ENCODE assay signal across 18 cellular contexts in the genomic region with DNA sequence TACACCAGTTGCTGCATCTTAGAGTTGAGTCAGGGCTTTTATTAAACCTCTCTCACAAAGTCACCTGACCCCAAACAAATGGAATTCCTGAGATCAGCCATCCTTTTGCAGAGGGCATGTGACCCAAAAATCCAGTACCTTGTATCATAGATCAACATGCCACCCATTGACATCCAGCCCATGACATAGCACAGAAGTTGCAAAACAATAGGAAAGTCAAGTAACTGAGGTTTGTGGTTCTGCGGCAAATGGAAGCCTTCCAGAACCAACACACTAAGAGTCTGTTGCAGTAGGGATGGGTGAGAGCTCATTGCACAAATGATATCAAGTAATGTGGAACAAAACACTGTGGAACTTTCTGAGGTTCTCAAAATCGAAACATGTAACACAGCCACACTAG.
A peak's percentile ranks its signal among the peaks of the same experiment; 100 is the strongest.
DNase-seq lines count a peak whose midpoint lies in the region; TF ChIP-seq lines count a peak whose summit lies in the region.
"Had no signal": no experiment of that assay in that cellular context is flagged by ENCODE, and none has a peak within 500 bp of the region (broad histone marks: within the 10 kb centered on the region; RNA-seq: fewer than 3 reads in every experiment).

No MANE protein-coding gene starts in this region.

- H3K36me3 ChIP-seq in MM.1S (replicated peaks; ENCODE audit: insufficient read depth, low read length) = no peaks in the 10 kb centered on the region
- H3K36me3 ChIP-seq: colonic mucosa, left ventricle myocardium inferior, Peyer's patch, upper lobe of left lung had no signal

- no peak overlapping the region for H3K27ac ChIP-seq in MM.1S (ENCODE audit: low read length)
- H3K27ac ChIP-seq: colonic mucosa, left ventricle myocardium inferior, Peyer's patch, upper lobe of left lung had no signal

- H3K4me1 ChIP-seq in MM.1S (ENCODE audit: low read length) = no peaks in the 10 kb centered on the region
- H3K4me1 ChIP-seq: colonic mucosa, left ventricle myocardium inferior, Peyer's patch, upper lobe of left lung had no signal

- no peak overlapping the region for H3K4me2 ChIP-seq in MM.1S (ENCODE audit: low read depth, low read length)

- no peak overlapping the region for H2AFZ ChIP-seq in MM.1S (ENCODE audit: low read length)

- no peaks in the 10 kb centered on the region for H4K20me1 ChIP-seq in MM.1S (ENCODE audit: insufficient read depth, low read length)

- in situ Hi-C loops in astrocyte of the spinal cord (cut with HindIII; ENCODE audit: low sequenced_read_pairs) = no loop called here

- H3K27me3 ChIP-seq in MM.1S (replicated peaks; ENCODE audit: insufficient read depth, low read length) = no peaks in the 10 kb centered on the region
- H3K27me3 ChIP-seq: colonic mucosa, Peyer's patch, upper lobe of left lung had no signal

- no peak overlapping the region for H3K9ac ChIP-seq in MM.1S (ENCODE audit: low read length)

- H3K9me2 ChIP-seq in MM.1S (replicated peaks; ENCODE audit: insufficient read depth, low read length) = no peaks in the 10 kb centered on the region

- no peaks in the 10 kb centered on the region for H3K79me2 ChIP-seq in MM.1S (ENCODE audit: low read length)

- no peaks in the 10 kb centered on the region for H3F3A ChIP-seq in MM.1S (ENCODE audit: insufficient read depth, low read length)

- H3K9me3 ChIP-seq in MM.1S (replicated peaks; ENCODE audit: insufficient read depth, low read length) = no peaks in the 10 kb centered on the region
- H3K9me3 ChIP-seq: colonic mucosa, mucosa of descending colon, Peyer's patch had no signal

- DNase-seq in AG09309 (ENCODE audit: low read depth) (peak; percentile 89), M059J (ENCODE audit: low read depth) (peak; percentile 99), astrocyte of the spinal cord (ENCODE audit: low read depth, low spot score) (peak; percentile 94), glomerular visceral epithelial cell (ENCODE audit: extremely low spot score) (peak; percentile 91), NCI-H2029 (lab: John Stamatoyannopoulos, UW) (no peak), islet precursor cell (no peak), NCI-H345 treated with DMSO at 0.1 percent for 48 hours (lab: John Stamatoyannopoulos, UW; ENCODE audit: unreplicated experiment) (no peak), MM.1S (no peak)
- DNase-seq: activated CD4-positive, alpha-beta T cell treated with anti-CD3 and anti-CD28 coated beads, Interleukin-2, amount 10 ng/mL, durations not matched to agents 7 days and 5 days; activated gamma-delta T cell treated with Interleukin-2 at 50 U/mL for 16 hours; aorta; colonic mucosa; left ventricle myocardium inferior; mucosa of descending colon; NCI-H146; Peyer's patch; right cardiac atrium; upper lobe of left lung had no signal

- TF ChIP-seq CTCF in AG09309 (IDR thresholded peaks at IDR 0.05; ENCODE audit: control insufficient read depth, insufficient read depth, low read depth, low read length, missing control alignments) (no peak), astrocyte of the spinal cord (IDR thresholded peaks at IDR 0.05; ENCODE audit: low read depth, low read length) (no peak), MM.1S (IDR thresholded peaks at IDR 0.05; ENCODE audit: low read length) (no peak)

- H3K4me3 ChIP-seq in AG09309 (ENCODE audit: control insufficient read depth, low read depth, low read length) (no peak overlapping the region), astrocyte of the spinal cord (ENCODE audit: low read depth, low read length) (no peak overlapping the region), MM.1S (ENCODE audit: low read length) (no peak overlapping the region)
- H3K4me3 ChIP-seq: colonic mucosa, left ventricle myocardium inferior, mucosa of descending colon, Peyer's patch, upper lobe of left lung had no signal

Comparison
In these comparisons a context has a peak if more than half of its experiments do, and no peak if none do; other contexts are left out.
1. DNase-seq: peak in AG09309 (single experiment), M059J (single experiment), astrocyte of the spinal cord (single experiment) and glomerular visceral epithelial cell (single experiment); none in NCI-H2029 (single experiment), islet precursor cell (single experiment), NCI-H345 treated with DMSO at 0.1 percent for 48 hours (single experiment) and MM.1S (single experiment).